ENCODE assay signal across 8 cellular contexts in genomic region chr22:19718255-19719054, GRCh38. TPM values are rescaled to one million over a fixed set of nuclear protein-coding genes. Genes with fewer than 3 reads are reported as not detected.
A peak's percentile ranks its signal among the peaks of the same experiment; 100 is the strongest.
DNase-seq lines count a peak whose midpoint lies in the region; ATAC-seq and TF ChIP-seq lines count a peak whose summit lies in the region.

No MANE protein-coding gene starts in this region.

- POLR2A ChIA-PET in CD4-positive, alpha-beta T cell (lab: Charles Lee), result no interaction called here

- H3K4me1 Mint-ChIP-seq in CD4-positive, alpha-beta T cell (ENCODE audit: low read depth), result peaks cover 10% of the 10 kb centered on the region
- H3K4me1 Mint-ChIP-seq in activated CD4-positive, alpha-beta T cell treated with anti-CD3 and anti-CD28 coated beads, Interleukin-2, amount 10 ng/mL, durations not matched to agents 24 days and 14 days, result peaks cover 8% of the 10 kb centered on the region
- H3K4me1 Mint-ChIP-seq in activated T-helper 2 cell treated with anti-CD3 and anti-CD28 coated beads, Interferon-gamma antibody, Interleukin-2, Interleukin-4, amounts not matched to agents 10 μg/mL and 5 μg/mL and 100 μg/mL, durations not matched to agents 14 hours and 24 hours and 36 hours (ENCODE audit: low read depth), result peaks cover 2% of the 10 kb centered on the region

- no peak overlapping the region for H3K4me3 Mint-ChIP-seq in CD4-positive, alpha-beta T cell
- H3K4me3 Mint-ChIP-seq in activated CD4-positive, alpha-beta T cell treated with anti-CD3 and anti-CD28 coated beads, Interleukin-2, amount 10 ng/mL, durations not matched to agents 24 days and 14 days, result no peak overlapping the region
- no peak overlapping the region for H3K4me3 Mint-ChIP-seq in activated T-helper 2 cell treated with anti-CD3 and anti-CD28 coated beads, Interferon-gamma antibody, Interleukin-2, Interleukin-4, amounts not matched to agents 10 μg/mL and 5 μg/mL and 100 μg/mL, durations not matched to agents 14 hours and 24 hours and 36 hours (ENCODE audit: low read depth)

- H3K9me3 ChIP-seq in CD4-positive, alpha-beta T cell (ENCODE audit: control insufficient read depth, low read length), result no peaks in the 10 kb centered on the region
- no peaks in the 10 kb centered on the region for H3K9me3 ChIP-seq in muscle layer of duodenum (ENCODE audit: control insufficient read depth in 1 of 2, low read length in 2 of 2)

- intact Hi-C loops in CD4-positive, alpha-beta T cell (cut with DNase I, micrococcal nuclease), result loop anchor here (1.0 to 10.0 kb wide), 6 partner anchors 39 to 574 kb away; partner anchors contain the start of genes CDC45 (in 1 of the 2), ESS2 (in 1 of the 2) and UFD1 (in 1 of the 2)
- intact Hi-C loops in activated CD4-positive, alpha-beta T cell treated with anti-CD3 and anti-CD28 coated beads, Interleukin-2, amount 10 ng/mL, durations not matched to agents 24 days and 14 days (cut with micrococcal nuclease), result loop anchor here (1.0 kb wide), 1 partner anchor 39 kb away; no protein-coding TSS in a partner anchor
- intact Hi-C loops in activated T-helper 2 cell treated with anti-CD3 and anti-CD28 coated beads, Interferon-gamma antibody, Interleukin-2, Interleukin-4, amounts not matched to agents 10 μg/mL and 5 μg/mL and 100 μg/mL, durations not matched to agents 14 hours and 24 hours and 36 hours (cut with micrococcal nuclease), result loop anchor here (5.0 kb wide), 1 partner anchor 39 kb away; no protein-coding TSS in a partner anchor

- ATAC-seq in CD4-positive, alpha-beta T cell (ENCODE audit: poor library complexity), result no peak
- no peak for ATAC-seq in GM21619 (IDR thresholded peaks at IDR 0.05; ENCODE audit: unreplicated experiment)

- no peak overlapping the region for H3K27ac Mint-ChIP-seq in CD4-positive, alpha-beta T cell
- no peak overlapping the region for H3K27ac Mint-ChIP-seq in activated CD4-positive, alpha-beta T cell treated with anti-CD3 and anti-CD28 coated beads, Interleukin-2, amount 10 ng/mL, durations not matched to agents 24 days and 14 days
- H3K27ac Mint-ChIP-seq in activated T-helper 2 cell treated with anti-CD3 and anti-CD28 coated beads, Interferon-gamma antibody, Interleukin-2, Interleukin-4, amounts not matched to agents 10 μg/mL and 5 μg/mL and 100 μg/mL, durations not matched to agents 14 hours and 24 hours and 36 hours, result no peak overlapping the region

- H3K27me3 ChIP-seq in CD4-positive, alpha-beta T cell (ENCODE audit: control insufficient read depth, insufficient read depth, low read length), result peaks cover 64% of the 10 kb centered on the region
- H3K27me3 ChIP-seq in muscle layer of duodenum (ENCODE audit: low read depth, low read length), result no peaks in the 10 kb centered on the region

- H3K36me3 Mint-ChIP-seq in CD4-positive, alpha-beta T cell (ENCODE audit: low read depth), result no peaks in the 10 kb centered on the region
- no peaks in the 10 kb centered on the region for H3K36me3 Mint-ChIP-seq in activated CD4-positive, alpha-beta T cell treated with anti-CD3 and anti-CD28 coated beads, Interleukin-2, amount 10 ng/mL, durations not matched to agents 24 days and 14 days (ENCODE audit: low read depth)
- no peaks in the 10 kb centered on the region for H3K36me3 Mint-ChIP-seq in activated T-helper 2 cell treated with anti-CD3 and anti-CD28 coated beads, Interferon-gamma antibody, Interleukin-2, Interleukin-4, amounts not matched to agents 10 μg/mL and 5 μg/mL and 100 μg/mL, durations not matched to agents 14 hours and 24 hours and 36 hours (ENCODE audit: low read depth)

- peak; percentile 15 for TF ChIP-seq CTCF in CD4-positive, alpha-beta T cell (IDR thresholded peaks at IDR 0.05)
- TF ChIP-seq CTCF in coronary artery (IDR thresholded peaks at IDR 0.05), result no peak

- H3K36me3 ChIP-seq in muscle layer of duodenum (ENCODE audit: control insufficient read depth in 1 of 2, insufficient read depth in 2 of 2, low read length in 2 of 2), result peaks cover 0 to 30% of the 10 kb centered on the region in 2 donors

- H3K4me3 ChIP-seq in coronary artery (peak overlapping the region; percentile 78), muscle layer of duodenum (ENCODE audit: low read depth in 1 of 2, low read length in 2 of 2) (peak overlapping the region; percentile 11 to 73)

- no peak overlapping the region for H3K27ac ChIP-seq in CD4-positive, alpha-beta T cell (ENCODE audit: low read depth, low read length)
- H3K27ac ChIP-seq in coronary artery, result peak overlapping the region; percentile 63 to 86
- no peak overlapping the region for H3K27ac ChIP-seq in muscle layer of duodenum (ENCODE audit: low read length)

- peaks cover 0 to 33% of the 10 kb centered on the region in 2 donors for H3K4me1 ChIP-seq in muscle layer of duodenum (ENCODE audit: control insufficient read depth in 1 of 2, insufficient read depth in 2 of 2, low read length in 2 of 2)

- CTCF ChIA-PET in CD4-positive, alpha-beta T cell (lab: Charles Lee), result no interaction called here

- no peak for DNase-seq in CD4-positive, alpha-beta T cell
- peak; percentile 10 for DNase-seq in HS-5 (ENCODE audit: low read depth)
- no peak for DNase-seq in coronary artery (ENCODE audit: low spot score)
- DNase-seq in activated CD4-positive, alpha-beta T cell treated with anti-CD3 and anti-CD28 coated beads, Interleukin-2, amount 10 ng/mL, durations not matched to agents 24 days and 14 days, result no peak
- DNase-seq in activated T-helper 2 cell treated with anti-CD3 and anti-CD28 coated beads, Interferon-gamma antibody, Interleukin-2, Interleukin-4, amounts not matched to agents 10 μg/mL and 5 μg/mL and 100 μg/mL, durations not matched to agents 14 hours and 24 hours and 36 hours (ENCODE audit: low spot score), result no peak
- DNase-seq in dedifferentiated amniotic fluid mesenchymal stem cell (ENCODE audit: extremely low spot score), result no peak

- no peaks in the 10 kb centered on the region for H3K9me3 Mint-ChIP-seq in CD4-positive, alpha-beta T cell
- H3K9me3 Mint-ChIP-seq in activated CD4-positive, alpha-beta T cell treated with anti-CD3 and anti-CD28 coated beads, Interleukin-2, amount 10 ng/mL, durations not matched to agents 24 days and 14 days, result no peaks in the 10 kb centered on the region
- no peaks in the 10 kb centered on the region for H3K9me3 Mint-ChIP-seq in activated T-helper 2 cell treated with anti-CD3 and anti-CD28 coated beads, Interferon-gamma antibody, Interleukin-2, Interleukin-4, amounts not matched to agents 10 μg/mL and 5 μg/mL and 100 μg/mL, durations not matched to agents 14 hours and 24 hours and 36 hours

- peaks cover 50% of the 10 kb centered on the region for H3K27me3 Mint-ChIP-seq in CD4-positive, alpha-beta T cell
- peaks cover 44% of the 10 kb centered on the region for H3K27me3 Mint-ChIP-seq in activated CD4-positive, alpha-beta T cell treated with anti-CD3 and anti-CD28 coated beads, Interleukin-2, amount 10 ng/mL, durations not matched to agents 24 days and 14 days
- peaks cover 45% of the 10 kb centered on the region for H3K27me3 Mint-ChIP-seq in activated T-helper 2 cell treated with anti-CD3 and anti-CD28 coated beads, Interferon-gamma antibody, Interleukin-2, Interleukin-4, amounts not matched to agents 10 μg/mL and 5 μg/mL and 100 μg/mL, durations not matched to agents 14 hours and 24 hours and 36 hours (ENCODE audit: low read depth)

RNA-seq across cellular contexts. Expression of gene SEPTIN5, which starts 4.2 kb away (rescaled TPM):
- total RNA-seq in CD4-positive, alpha-beta T cell, result under 1 TPM; 0.71 to 0.75 TPM
- 0.44 and 1.4 TPM in 2 replicates for total RNA-seq in activated CD4-positive, alpha-beta T cell treated with anti-CD3 and anti-CD28 coated beads, Interleukin-2, amount 10 ng/mL, durations not matched to agents 24 days and 14 days
- total RNA-seq in activated T-helper 2 cell treated with anti-CD3 and anti-CD28 coated beads, Interferon-gamma antibody, Interleukin-2, Interleukin-4, amounts not matched to agents 10 μg/mL and 5 μg/mL and 100 μg/mL, durations not matched to agents 14 hours and 24 hours and 36 hours, result 0.71 and 1.5 TPM in 2 replicates

RNA-seq across cellular contexts. Expression of gene GP1BB, which starts 4.9 kb away (rescaled TPM):
- under 1 TPM in 1 of 2 experiments, not detected in 1; 0.22 TPM for total RNA-seq in CD4-positive, alpha-beta T cell
- not detected in 2 replicates for total RNA-seq in activated CD4-positive, alpha-beta T cell treated with anti-CD3 and anti-CD28 coated beads, Interleukin-2, amount 10 ng/mL, durations not matched to agents 24 days and 14 days
- not detected in 2 replicates for total RNA-seq in activated T-helper 2 cell treated with anti-CD3 and anti-CD28 coated beads, Interferon-gamma antibody, Interleukin-2, Interleukin-4, amounts not matched to agents 10 μg/mL and 5 μg/mL and 100 μg/mL, durations not matched to agents 14 hours and 24 hours and 36 hours

RNA-seq across cellular contexts. Expression of gene TBX1, which starts 42.1 kb away (rescaled TPM):
- not detected for total RNA-seq in CD4-positive, alpha-beta T cell
- 0.09 TPM in 1 of 2 replicates, not detected in the other for total RNA-seq in activated CD4-positive, alpha-beta T cell treated with anti-CD3 and anti-CD28 coated beads, Interleukin-2, amount 10 ng/mL, durations not matched to agents 24 days and 14 days
- 0.09 and 0.32 TPM in 2 replicates for total RNA-seq in activated T-helper 2 cell treated with anti-CD3 and anti-CD28 coated beads, Interferon-gamma antibody, Interleukin-2, Interleukin-4, amounts not matched to agents 10 μg/mL and 5 μg/mL and 100 μg/mL, durations not matched to agents 14 hours and 24 hours and 36 hours

Comparison
In these comparisons a context has a peak if more than half of its experiments do, and no peak if none do; other contexts are left out.
1. H3K27ac ChIP-seq: peak in coronary artery (2 of 2); none in CD4-positive, alpha-beta T cell (single experiment) and muscle layer of duodenum (single experiment).